8 cellular contexts compared by ENCODE assay signal in genomic region chr18:5296706-5297320, GRCh38. TPM values are rescaled to one million over a fixed set of nuclear protein-coding genes. Genes with fewer than 3 reads are reported as not detected.
A peak's percentile ranks its signal among the peaks of the same experiment; 100 is the strongest.
DNase-seq lines count a peak whose midpoint lies in the region; ATAC-seq, FAIRE-seq and TF ChIP-seq lines count a peak whose summit lies in the region.

No MANE protein-coding gene starts in this region.

- dilution Hi-C loops in keratinocyte (cut with MboI; ENCODE audit: extremely low pct_ligation_motif_present, low sequenced_read_pairs) = no loop called here

- H3K4me3 ChIP-seq in WI38 (ENCODE audit: low read depth, low read length) (peak overlapping the region; percentile 64), keratinocyte (ENCODE audit: control insufficient read depth in 2 of 3, extremely low read depth in 1 of 3, insufficient read depth in 2 of 3, low read depth in 1 of 3, low read length in 3 of 3) (peak overlapping the region; percentile 62 to 84 (median 78))

- peak overlapping the region; percentile 86 for H3K4me2 ChIP-seq in keratinocyte (ENCODE audit: control insufficient read depth, extremely low read depth, insufficient read depth, low read depth, low read length)

- peak overlapping the region; percentile 78 for H3K9ac ChIP-seq in keratinocyte (ENCODE audit: control insufficient read depth, extremely low read depth, insufficient read depth, low read length)

- H3K27me3 ChIP-seq in keratinocyte (ENCODE audit: control insufficient read depth, extremely low read depth, insufficient read depth, low read length) = peaks cover 7% of the 10 kb centered on the region

- no peak for FAIRE-seq in keratinocyte (lab: Jason Lieb, UNC)

- H3K27ac ChIP-seq in keratinocyte (ENCODE audit: control insufficient read depth, insufficient read depth, low read length) = peak overlapping the region; percentile 68

- H4K20me1 ChIP-seq in keratinocyte (ENCODE audit: control insufficient read depth, extremely low read depth, insufficient read depth, low read length) = no peaks in the 10 kb centered on the region

- DNase-seq in SIG-M5 treated with dmso at 0.1 percent for 504 hours (lab: John Stamatoyannopoulos, UW; ENCODE audit: unreplicated experiment) = peak; percentile 53
- no peak for DNase-seq in SIG-M5 (lab: John Stamatoyannopoulos, UW)
- DNase-seq in NCI-H2107 (lab: John Stamatoyannopoulos, UW) = peak; percentile 25
- DNase-seq in cerebellar nuclear complex (lab: John Stamatoyannopoulos, UW) = peak; percentile 19 to 53
- DNase-seq in keratinocyte (ENCODE audit: low read depth, low spot score) = no peak
- DNase-seq in stimulated activated CD4-positive, alpha-beta T cell treated with anti-CD3 and anti-CD28 coated beads, Interleukin-12 subunit alpha, Interleukin-12 subunit beta, amount 100 ng/mL, for 24 hours (ENCODE audit: low read depth in 2 of 2) = peak; percentile 52 to 59

- H2AFZ ChIP-seq in keratinocyte (ENCODE audit: control insufficient read depth, low read length) = peak overlapping the region; percentile 97

- no peaks in the 10 kb centered on the region for H3K9me1 ChIP-seq in keratinocyte (ENCODE audit: control insufficient read depth, extremely low read depth, insufficient read depth, low read length)

- TF ChIP-seq CTCF in WI38 (IDR thresholded peaks at IDR 0.05; ENCODE audit: low read depth, low read length) (no peak), keratinocyte (optimal IDR thresholded peaks at IDR 0.05 in 1 of 3, IDR thresholded peaks at IDR 0.05 in 1 of 3, conservative IDR thresholded peaks at IDR 0.05 in 1 of 3; ENCODE audit: extremely low read depth in 1 of 3, insufficient read depth in 2 of 3, low read length in 3 of 3) (no peak)

- H3K79me2 ChIP-seq in keratinocyte (ENCODE audit: control insufficient read depth, insufficient read depth, low read length) = no peaks in the 10 kb centered on the region

- peaks cover 0 to 3% of the 10 kb centered on the region in 2 experiments for H3K36me3 ChIP-seq in keratinocyte (ENCODE audit: control insufficient read depth in 2 of 2, extremely low read depth in 1 of 2, insufficient read depth in 2 of 2, low read length in 2 of 2)

- H3K4me1 ChIP-seq in keratinocyte (ENCODE audit: control insufficient read depth, extremely low read depth, insufficient read depth, low read length) = peaks cover 3% of the 10 kb centered on the region

- no peaks in the 10 kb centered on the region for H3K9me3 ChIP-seq in keratinocyte (ENCODE audit: control insufficient read depth, low read depth, low read length)

- ATAC-seq in HG03066 (IDR thresholded peaks at IDR 0.05; ENCODE audit: low read depth, unreplicated experiment) = peak; percentile 2

RNA-seq across cellular contexts. Expression of gene ZBTB14, which starts 1.3 kb away (rescaled TPM):
- 5.4 to 9.1 TPM (median 6.8 TPM) in 3 replicates for polyA plus RNA-seq in keratinocyte
- 3.9 TPM for polyA plus RNA-seq in keratinocyte (2011; ENCODE audit: low read depth)
- polyA plus RNA-seq in keratinocyte (2011; cell fraction: cytosol; rRNA removed) = 3.5 and 5.6 TPM in 2 replicates
- 8.2 and 11.7 TPM in 2 replicates for polyA plus RNA-seq in keratinocyte (2011; cell fraction: nucleus; rRNA removed)
- 3.2 and 3.9 TPM in 2 replicates for polyA plus RNA-seq in keratinocyte (2012; ENCODE audit: low replicate concordance)
- polyA minus RNA-seq in keratinocyte = 1.6 to 5.7 TPM (median 3.1 TPM) in 3 replicates
- 3.5 TPM for polyA minus RNA-seq in keratinocyte (2011; cell fraction: cytosol; rRNA and poly(A)+ RNA removed)
- 3.0 and 5.2 TPM in 2 replicates for polyA minus RNA-seq in keratinocyte (2011; cell fraction: nucleus; rRNA and poly(A)+ RNA removed)

Comparison
In these comparisons a context has a peak if more than half of its experiments do, and no peak if none do; other contexts are left out.
1. DNase-seq: peak in SIG-M5 treated with dmso at 0.1 percent for 504 hours (single experiment), NCI-H2107 (single experiment), cerebellar nuclear complex (2 of 2) and stimulated activated CD4-positive, alpha-beta T cell treated with anti-CD3 and anti-CD28 coated beads, Interleukin-12 subunit alpha, Interleukin-12 subunit beta, amount 100 ng/mL, for 24 hours (2 of 2); none in SIG-M5 (single experiment) and keratinocyte (single experiment).